Comparison of ENCODE assay signal across 15 cellular contexts in the genomic region with DNA sequence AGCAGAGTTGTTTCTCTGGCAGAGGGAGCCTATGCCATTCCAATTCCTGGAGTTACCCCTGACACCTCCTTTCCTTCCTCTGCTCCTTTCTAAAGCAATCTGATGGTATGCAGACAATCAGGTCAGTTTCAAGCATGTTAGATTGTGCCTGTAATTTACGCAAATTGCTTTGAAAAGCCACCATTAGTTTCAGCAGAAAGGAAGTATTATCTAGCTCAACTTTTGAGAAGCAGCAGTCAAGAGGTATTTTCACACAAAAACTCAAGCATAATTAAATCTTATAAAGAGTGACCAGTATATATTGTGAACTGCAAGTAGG. TPM values are rescaled to one million over a fixed set of nuclear protein-coding genes. Genes with fewer than 3 reads are reported as not detected.
DNase-seq lines count a peak whose midpoint lies in the region; ATAC-seq and TF ChIP-seq lines count a peak whose summit lies in the region.
"Had no signal": no experiment of that assay in that cellular context is flagged by ENCODE, and none has a peak within 500 bp of the region (broad histone marks: within the 10 kb centered on the region; RNA-seq: fewer than 3 reads in every experiment).

No MANE protein-coding gene starts in this region.

- no peak for TF ChIP-seq CTCF in left ventricle myocardium inferior (IDR thresholded peaks at IDR 0.05; ENCODE audit: borderline replicate concordance)
- TF ChIP-seq CTCF in fibroblast of lung (conservative IDR thresholded peaks at IDR 0.05 in 1 of 2, IDR thresholded peaks at IDR 0.05 in 1 of 2; ENCODE audit: low read depth in 1 of 2, low read length in 2 of 2): no peak
- no peak for TF ChIP-seq CTCF in neural crest cell (conservative IDR thresholded peaks at IDR 0.05)

- H3K4me2 ChIP-seq in fibroblast of lung (ENCODE audit: extremely low read depth, insufficient read depth, low read length): peak overlapping the region; percentile 67

- H3K4me1 Mint-ChIP-seq in neural crest cell: peaks cover 81% of the 10 kb centered on the region

- H3K4me3 Mint-ChIP-seq in neural crest cell: peak overlapping the region; percentile 80
- H3K4me3 Mint-ChIP-seq: activated T-cell treated with anti-CD3 and anti-CD28 coated beads, Interleukin-2, amount 50 U/mL, for 72 hours; dendritic cell treated with granulocyte-macrophage colony-stimulating factor and Interleukin-4, amounts not matched to agents 40 ng/mL and 50 ng/mL, for 4 days had no signal

- H3K9me3 ChIP-seq in left ventricle myocardium inferior (replicated peaks) (no peaks in the 10 kb centered on the region), fibroblast of lung (ENCODE audit: control insufficient read depth, insufficient read depth, low read depth, low read length) (no peaks in the 10 kb centered on the region), aorta (ENCODE audit: control insufficient read depth, low read length) (no peaks in the 10 kb centered on the region)

- no peak for ATAC-seq in Right ventricle myocardium inferior
- no peak for ATAC-seq in aorta (ENCODE audit: low FRiP score)
- no peak for ATAC-seq in HG02763 (IDR thresholded peaks at IDR 0.05; ENCODE audit: unreplicated experiment)
- no peak for ATAC-seq in GM18498 (IDR thresholded peaks at IDR 0.05; ENCODE audit: unreplicated experiment)
- ATAC-seq: activated T-cell treated with anti-CD3 and anti-CD28 coated beads, Interleukin-2, amount 50 U/mL, for 72 hours; left colon had no signal

- H3K36me3 ChIP-seq in left ventricle myocardium inferior (no peaks in the 10 kb centered on the region), fibroblast of lung (ENCODE audit: control insufficient read depth, insufficient read depth, low read length) (no peaks in the 10 kb centered on the region), aorta (ENCODE audit: control insufficient read depth in 1 of 2, insufficient read depth in 2 of 2, low read length in 1 of 2) (no peaks in the 10 kb centered on the region)

- intact Hi-C loops in left ventricle myocardium inferior (cut with micrococcal nuclease) (no loop called here), Right ventricle myocardium inferior (cut with DNase I) (no loop called here), aorta (cut with DNase I) (no loop called here)

- peaks cover 86% of the 10 kb centered on the region for H3K4me1 ChIP-seq in left ventricle myocardium inferior
- peaks cover 20% of the 10 kb centered on the region for H3K4me1 ChIP-seq in fibroblast of lung (ENCODE audit: control insufficient read depth, extremely low read depth, insufficient read depth, low read length)
- peaks cover 2 to 5% of the 10 kb centered on the region in 2 donors for H3K4me1 ChIP-seq in aorta (ENCODE audit: control insufficient read depth in 1 of 2, insufficient read depth in 2 of 2, low read length in 2 of 2)

- H3K79me2 ChIP-seq in fibroblast of lung (ENCODE audit: control insufficient read depth, insufficient read depth, low read length): peaks cover 75% of the 10 kb centered on the region

- no peak overlapping the region for H3K9ac ChIP-seq in fibroblast of lung (ENCODE audit: insufficient read depth, low read length)

- DNase-seq in left ventricle myocardium inferior (no peak), Right ventricle myocardium inferior (ENCODE audit: missing footprints) (no peak), fibroblast of lung (ENCODE audit: low read depth in 2 of 2) (no peak), neural crest cell (ENCODE audit: low read depth, low spot score) (no peak), aorta (no peak), NOMO-1 (lab: John Stamatoyannopoulos, UW; ENCODE audit: unreplicated experiment in 2 of 2) (no peak)
- DNase-seq: 8988T; activated T-cell treated with anti-CD3 and anti-CD28 coated beads, Interleukin-2, amount 50 U/mL, for 72 hours; left colon; NCI-H1417 treated with DMSO at 0.1 percent for 48 hours; stimulated activated CD4-positive, alpha-beta T cell treated with anti-CD3 and anti-CD28 coated beads, Interleukin-12 subunit alpha, Interleukin-12 subunit beta, amount 100 ng/mL, for 4 hours; stimulated activated naive CD4-positive, alpha-beta T cell treated with Interleukin-2 at 50 U/mL for 16 hours had no signal

- peaks cover 5% of the 10 kb centered on the region for H3K27me3 Mint-ChIP-seq in neural crest cell (ENCODE audit: low read depth)

- H3K27ac Mint-ChIP-seq in neural crest cell (ENCODE audit: unreplicated experiment): no peak overlapping the region
- H3K27ac Mint-ChIP-seq: activated T-cell treated with anti-CD3 and anti-CD28 coated beads, Interleukin-2, amount 50 U/mL, for 72 hours; dendritic cell treated with granulocyte-macrophage colony-stimulating factor and Interleukin-4, amounts not matched to agents 40 ng/mL and 50 ng/mL, for 4 days had no signal

- H3K27ac ChIP-seq in left ventricle myocardium inferior (replicated peaks) (no peak overlapping the region), fibroblast of lung (ENCODE audit: insufficient read depth, low read length) (no peak overlapping the region), aorta (ENCODE audit: low read depth in 1 of 2, low read length in 2 of 2) (peak overlapping the region in 1 of 2 donors; percentile 28)

- 47 to 68% methylated on average over 1 of the region's 1 CpG for WGBS in aorta, 2 donors

- H3K4me3 ChIP-seq in left ventricle myocardium inferior (peak overlapping the region; percentile 94), fibroblast of lung (replicated peaks in 1 of 4; ENCODE audit: control extremely low read depth in 1 of 4, insufficient read depth in 1 of 4, low read depth in 3 of 4, low read length in 4 of 4) (peak overlapping the region; percentile 25 to 96 (median 83)), aorta (ENCODE audit: low read length in 2 of 2) (peak overlapping the region; percentile 15 to 98)

- H3K36me3 Mint-ChIP-seq in neural crest cell (ENCODE audit: low read depth): no peaks in the 10 kb centered on the region

- peaks cover 3% of the 10 kb centered on the region for H4K20me1 ChIP-seq in fibroblast of lung (ENCODE audit: control insufficient read depth, extremely low read depth, insufficient read depth, low read length)

- no peaks in the 10 kb centered on the region for H3K27me3 ChIP-seq in left ventricle myocardium inferior (ENCODE audit: low read depth)
- no peaks in the 10 kb centered on the region for H3K27me3 ChIP-seq in fibroblast of lung (ENCODE audit: control insufficient read depth, insufficient read depth, low read length)
- no peaks in the 10 kb centered on the region for H3K27me3 ChIP-seq in aorta (ENCODE audit: control insufficient read depth in 1 of 2, insufficient read depth in 2 of 2, low read length in 1 of 2)

- no peaks in the 10 kb centered on the region for H3K9me3 Mint-ChIP-seq in neural crest cell
- H3K9me3 Mint-ChIP-seq: dendritic cell treated with granulocyte-macrophage colony-stimulating factor and Interleukin-4, amounts not matched to agents 40 ng/mL and 50 ng/mL, for 4 days had no signal

- no peak overlapping the region for H2AFZ ChIP-seq in fibroblast of lung (ENCODE audit: low read length)

RNA-seq across cellular contexts. Expression of a gene that starts 2.2 kb away (rescaled TPM):
- total RNA-seq in left ventricle myocardium inferior (10.8 TPM), Right ventricle myocardium inferior (12.8 TPM), fibroblast of lung (46.2 and 53.9 TPM in 2 replicates), neural crest cell (23.3 and 24.0 TPM in 2 replicates), aorta (100 to 1,000 TPM; 153 to 258 TPM)
- polyA plus RNA-seq in fibroblast of lung (78.2 and 105 TPM in 2 replicates), aorta (10 to 100 TPM; 33.3 to 87.6 TPM)
- polyA plus RNA-seq in fibroblast of lung (2012): 41.8 and 52.6 TPM in 2 replicates
- polyA minus RNA-seq in fibroblast of lung (ENCODE audit: low replicate concordance): 8.9 and 27.3 TPM in 2 replicates
